8 cellular contexts compared by ENCODE assay signal in the genomic region with DNA sequence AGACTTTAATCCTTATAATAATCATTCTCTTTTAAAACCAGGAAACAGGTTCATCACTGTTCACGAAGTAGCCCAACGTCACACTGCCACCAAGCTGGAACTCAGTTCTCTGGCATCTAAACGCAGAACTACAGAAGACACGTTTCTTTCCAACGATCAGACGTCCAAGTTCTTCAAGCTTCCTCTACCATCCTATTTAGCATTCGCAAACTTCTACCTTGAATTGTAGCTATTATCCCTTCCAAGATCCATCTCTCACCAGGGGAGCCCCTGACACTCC. TPM values are rescaled to one million over a fixed set of nuclear protein-coding genes. Genes with fewer than 3 reads are reported as not detected.
DNase-seq lines count a peak whose midpoint lies in the region; ATAC-seq and TF ChIP-seq lines count a peak whose summit lies in the region.

No MANE protein-coding gene starts in this region.

- peak overlapping the region; percentile 84 to 89 for H3K9ac ChIP-seq in colonic mucosa (ENCODE audit: low read depth in 2 of 2, low read length in 2 of 2)

- peak; percentile 24 for DNase-seq in DMS 273 treated with DMSO at 0.1 percent for 48 hours (lab: John Stamatoyannopoulos, UW)
- peak; percentile 42 for DNase-seq in colonic mucosa
- peak in 1 of 3 donors; percentile 24 for DNase-seq in right lobe of liver
- no peak for DNase-seq in GDM1 (lab: John Stamatoyannopoulos, UW)

- TF ChIP-seq CTCF in colonic mucosa (IDR thresholded peaks at IDR 0.05): no peak
- peak in 1 of 4 donors; percentile 20 for TF ChIP-seq CTCF in right lobe of liver (IDR thresholded peaks at IDR 0.05)

- ATAC-seq in GM19438 (IDR thresholded peaks at IDR 0.05; ENCODE audit: low read depth, unreplicated experiment) (peak; percentile 42), HG03457 (IDR thresholded peaks at IDR 0.05; ENCODE audit: unreplicated experiment) (peak; percentile 10), SK-N-SH treated with all-trans-retinoic acid at 6 μM for 48 hours (peak; percentile 40), right lobe of liver (peak; percentile 61 to 72 (median 70))

- H3K27me3 ChIP-seq in colonic mucosa: no peaks in the 10 kb centered on the region
- no peaks in the 10 kb centered on the region for H3K27me3 ChIP-seq in right lobe of liver

- TF ChIP-seq POLR2A in right lobe of liver (IDR thresholded peaks at IDR 0.05): no peak

- H3K4me1 ChIP-seq in colonic mucosa (no peaks in the 10 kb centered on the region), right lobe of liver (no peaks in the 10 kb centered on the region)

- intact Hi-C loops in colonic mucosa (cut with DNase I) (no loop called here), right lobe of liver (cut with DNase I) (no loop called here)

- no peaks in the 10 kb centered on the region for H3K9me3 ChIP-seq in colonic mucosa
- no peaks in the 10 kb centered on the region for H3K9me3 ChIP-seq in right lobe of liver

- WGBS in right lobe of liver (ENCODE audit: insufficient coverage, low coverage, low lambda C conversion rate, missing lambda C conversion rate): 2% methylated on average over 6 of the region's 7 CpGs

- H3K4me3 ChIP-seq in colonic mucosa (peak overlapping the region; percentile 60), right lobe of liver (peak overlapping the region; percentile 60 to 77 (median 64))

- H3K36me3 ChIP-seq in colonic mucosa (no peaks in the 10 kb centered on the region), right lobe of liver (no peaks in the 10 kb centered on the region)

- H3K27ac ChIP-seq in colonic mucosa (peak overlapping the region; percentile 66), right lobe of liver (peak overlapping the region; percentile 74 to 91 (median 79)), temporal lobe (ENCODE audit: low read depth, low read length) (peak overlapping the region; percentile 73)

TF ChIP-seq in SK-N-SH treated with all-trans-retinoic acid at 6 μM for 48 hours, 23 proteins besides CTCF, POLR2A, EP300 and RAD21:
- no peak for TF ChIP-seq ISL1 (CRISPR knock-in tag; IDR thresholded peaks at IDR 0.05)
- TF ChIP-seq RARB (CRISPR knock-in tag; IDR thresholded peaks at IDR 0.05): no peak
- no peak for TF ChIP-seq ZFP30 (CRISPR knock-in tag; IDR thresholded peaks at IDR 0.05)
- TF ChIP-seq BACH2 (CRISPR knock-in tag; IDR thresholded peaks at IDR 0.05; ENCODE audit: borderline replicate concordance): no peak
- TF ChIP-seq TOX (CRISPR knock-in tag; IDR thresholded peaks at IDR 0.05; ENCODE audit: borderline replicate concordance): no peak
- no peak for TF ChIP-seq ZFP3 (CRISPR knock-in tag; IDR thresholded peaks at IDR 0.05)
- no peak for TF ChIP-seq ARNTL (CRISPR knock-in tag; IDR thresholded peaks at IDR 0.05; ENCODE audit: borderline replicate concordance, low read depth)
- no peak for TF ChIP-seq ZNF565 (CRISPR knock-in tag; conservative IDR thresholded peaks at IDR 0.05; ENCODE audit: low read depth)
- no peak for TF ChIP-seq CSDC2 (CRISPR knock-in tag; IDR thresholded peaks at IDR 0.05)
- TF ChIP-seq PATZ1 (CRISPR knock-in tag; IDR thresholded peaks at IDR 0.05; ENCODE audit: borderline replicate concordance): no peak
- TF ChIP-seq CSRNP3 (CRISPR knock-in tag; IDR thresholded peaks at IDR 0.05): no peak
- no peak for TF ChIP-seq PPARA (CRISPR knock-in tag; IDR thresholded peaks at IDR 0.05; ENCODE audit: borderline replicate concordance)
- TF ChIP-seq CREB5 (CRISPR knock-in tag; IDR thresholded peaks at IDR 0.05; ENCODE audit: low read depth): no peak
- no peak for TF ChIP-seq GLIS3 (CRISPR knock-in tag; IDR thresholded peaks at IDR 0.05)

RNA-seq across cellular contexts. Expression of gene TRDMT1, which starts 0.6 kb away (rescaled TPM):
- total RNA-seq in colonic mucosa: 1 to 10 TPM; 3.4 to 3.5 TPM
- 1 to 10 TPM in 5 of 6 experiments, under 1 TPM in 1; 0.79 to 2.9 (median 1.6) TPM for total RNA-seq in right lobe of liver
- 15.2 TPM for total RNA-seq in temporal lobe

RNA-seq across cellular contexts. Expression of gene VIM, which starts 27.2 kb away (rescaled TPM):
- total RNA-seq in colonic mucosa (100 to 1,000 TPM; 121 to 326 TPM), right lobe of liver (100 to 1,000 TPM in 3 of 6 experiments, 10 to 100 TPM in 3; 39.3 to 160 (median 97.4) TPM), temporal lobe (268 TPM)

Comparison
In these comparisons a context has a peak if more than half of its experiments do, and no peak if none do; other contexts are left out.
1. ATAC-seq: peak in every context shown above with its lines; median percentile 70 in right lobe of liver; 42 in GM19438; 40 in SK-N-SH treated with all-trans-retinoic acid at 6 μM for 48 hours; 10 in HG03457.